ENCODE assay signal across 8 cellular contexts in genomic region chr6:24774696-24775519, GRCh38. TPM values are rescaled to one million over a fixed set of nuclear protein-coding genes. Genes with fewer than 3 reads are reported as not detected.
A peak's percentile ranks its signal among the peaks of the same experiment; 100 is the strongest.
DNase-seq lines count a peak whose midpoint lies in the region; ATAC-seq lines count a peak whose summit lies in the region.

GMNN (plus strand) TSS chr6:24774937; CDS start chr6:24777247, 2,310 bp downstream.

- DNase-seq in CD1c-positive myeloid dendritic cell (ENCODE audit: extremely low spot score) (peak; percentile 99), NCI-H748 treated with DMSO at 0.1 percent for 48 hours (lab: John Stamatoyannopoulos, UW) (peak; percentile 98), dedifferentiated amniotic fluid mesenchymal stem cell (ENCODE audit: extremely low spot score) (peak; percentile 93), left lobe of liver (ENCODE audit: low spot score) (peak; percentile 99)
- DNase-seq in activated CD4-positive, alpha-beta T cell treated with anti-CD3 and anti-CD28 coated beads, Interleukin-2, amount 50 U/mL, for 24 hours (ENCODE audit: low read depth in 1 of 2, low spot score in 1 of 2) = peak; percentile 95 to 97
- peak; percentile 100 for DNase-seq in stimulated activated CD4-positive, alpha-beta T cell treated with anti-CD3 and anti-CD28 coated beads, Interleukin-2, amount 100 ng/mL, for 24 hours

- ATAC-seq in GM19397 (IDR thresholded peaks at IDR 0.05; ENCODE audit: unreplicated experiment) (peak; percentile 94), HG03565 (IDR thresholded peaks at IDR 0.05; ENCODE audit: unreplicated experiment) (peak; percentile 78), left lobe of liver (peak; percentile 94)

RNA-seq across cellular contexts. Expression of gene GMNN, which starts in this region (rescaled TPM):
- total RNA-seq in left lobe of liver = 8.4 TPM

Comparison
In these comparisons a context has a peak if more than half of its experiments do, and no peak if none do; other contexts are left out.
1. Peak in every context shown above with its lines: DNase-seq and ATAC-seq.